Comparison of ENCODE assay signal across 8 cellular contexts in the genomic region with DNA sequence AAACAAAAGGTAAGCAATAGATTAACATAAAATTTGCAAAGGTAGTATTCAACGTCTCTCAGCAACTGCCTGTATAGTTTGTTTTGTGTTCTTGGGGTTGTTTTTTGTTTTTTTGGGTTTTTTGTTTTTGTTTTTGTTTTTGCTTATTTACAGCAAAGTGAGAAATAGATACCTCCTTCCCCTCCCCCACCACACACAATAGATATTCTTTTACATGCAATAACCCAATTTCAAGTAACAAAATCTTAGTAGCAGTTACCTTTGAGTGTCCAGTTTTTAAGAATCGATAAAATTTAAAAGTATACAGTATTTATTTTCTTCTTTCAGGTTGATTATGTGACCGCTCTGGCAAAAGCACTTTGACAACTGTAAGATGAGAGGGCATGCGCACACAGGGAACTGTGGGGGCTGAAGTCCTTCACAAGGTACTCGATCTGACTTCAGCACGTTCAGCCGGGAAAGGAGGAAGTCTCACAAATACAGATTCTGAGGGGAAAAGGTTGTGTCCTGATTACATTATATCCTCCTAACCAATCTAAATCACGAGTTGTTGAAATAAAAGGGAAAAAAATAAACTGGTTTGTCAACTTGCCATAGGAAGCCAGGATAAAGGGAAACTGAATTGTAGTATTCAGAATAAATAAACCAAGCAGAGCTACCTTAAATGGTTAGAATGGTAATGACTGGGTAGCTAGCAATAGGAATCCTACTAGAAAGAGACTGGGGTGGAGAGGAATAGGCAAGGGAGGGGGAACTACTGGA. TPM values are rescaled to one million over a fixed set of nuclear protein-coding genes. Genes with fewer than 3 reads are reported as not detected.
DNase-seq lines count a peak whose midpoint lies in the region; ATAC-seq and TF ChIP-seq lines count a peak whose summit lies in the region.

No MANE protein-coding gene starts in this region.

- H3K4me3 Mint-ChIP-seq in naive thymus-derived CD4-positive, alpha-beta T cell, result peak overlapping the region; percentile 62 to 90 (median 77)

- no peaks in the 10 kb centered on the region for H3K36me3 ChIP-seq in DOHH2 (ENCODE audit: control insufficient read depth, low read length)
- H3K36me3 ChIP-seq in KMS-11 (ENCODE audit: insufficient read depth), result no peaks in the 10 kb centered on the region
- peaks cover 0 to 6% (median 0%) of the 10 kb centered on the region in 3 experiments for H3K36me3 ChIP-seq in naive thymus-derived CD4-positive, alpha-beta T cell (ENCODE audit: control insufficient read depth in 2 of 3, insufficient read depth in 3 of 3, low read length in 3 of 3)
- no peaks in the 10 kb centered on the region for H3K36me3 ChIP-seq in thyroid gland

- H4K20me1 ChIP-seq in DOHH2 (ENCODE audit: control insufficient read depth, insufficient read depth, low read depth, low read length) (0 out of 2 replicates have a peak, but pooled peaks cover 4% of the 10 kb centered on the region), KMS-11 (ENCODE audit: insufficient read depth) (no peaks in the 10 kb centered on the region; the same call in 1 of the 2 replicates)

- peak in 1 of 2 donors; percentile 29 for TF ChIP-seq POLR2A in thyroid gland (IDR thresholded peaks at IDR 0.05)

- no peak overlapping the region for H2AFZ ChIP-seq in KMS-11 (ENCODE audit: low read depth)

- H3K9me3 Mint-ChIP-seq in naive thymus-derived CD4-positive, alpha-beta T cell, result no peaks in the 10 kb centered on the region

- TF ChIP-seq CTCF in DOHH2 (IDR thresholded peaks at IDR 0.05; ENCODE audit: low read depth, low read length, poor library complexity, severe bottlenecking) (no peak), KMS-11 (conservative IDR thresholded peaks at IDR 0.05; ENCODE audit: low read depth, low read length) (no peak), thyroid gland (IDR thresholded peaks at IDR 0.05) (no peak)

- H3K27ac ChIP-seq in DOHH2 (ENCODE audit: low read depth, low read length) (no peak overlapping the region), KMS-11 (no peak overlapping the region), thyroid gland (peak overlapping the region; percentile 1 to 57 (median 36))
- no peak overlapping the region for H3K27ac ChIP-seq in naive thymus-derived CD4-positive, alpha-beta T cell (ENCODE audit: low read depth, low read length)

- H3K27me3 ChIP-seq in DOHH2 (ENCODE audit: control insufficient read depth, low read length), result peaks cover 26% of the 10 kb centered on the region
- no peaks in the 10 kb centered on the region for H3K27me3 ChIP-seq in KMS-11 (ENCODE audit: insufficient read depth, low read depth)
- no peaks in the 10 kb centered on the region for H3K27me3 ChIP-seq in naive thymus-derived CD4-positive, alpha-beta T cell (ENCODE audit: control insufficient read depth in 2 of 2, insufficient read depth in 2 of 2, low read length in 2 of 2)
- no peaks in the 10 kb centered on the region for H3K27me3 ChIP-seq in thyroid gland

- H3K4me3 ChIP-seq in DOHH2 (ENCODE audit: low read length), result peak overlapping the region; percentile 56
- no peak overlapping the region for H3K4me3 ChIP-seq in KMS-11 (IDR thresholded peaks at IDR 0.05; ENCODE audit: insufficient read depth, low read depth, low read length)
- H3K4me3 ChIP-seq in naive thymus-derived CD4-positive, alpha-beta T cell (ENCODE audit: low read length), result peak overlapping the region; percentile 8
- peak overlapping the region in 2 of 3 donors; percentile 16 to 17 for H3K4me3 ChIP-seq in thyroid gland (replicated peaks in 1 of 3)

- H3K4me1 Mint-ChIP-seq in naive thymus-derived CD4-positive, alpha-beta T cell, result peaks cover 10 to 46% (median 27%) of the 10 kb centered on the region in 7 donors

- peak; percentile 63 for ATAC-seq in naive thymus-derived CD4-positive, alpha-beta T cell
- no peak for ATAC-seq in HG03280 (IDR thresholded peaks at IDR 0.05; ENCODE audit: unreplicated experiment)

- H3K9me2 ChIP-seq in DOHH2 (replicated peaks; ENCODE audit: control insufficient read depth, low read length), result no peaks in the 10 kb centered on the region

- peak; percentile 79 for DNase-seq in RKO (ENCODE audit: low spot score)
- peak; percentile 56 for DNase-seq in activated naive CD4-positive, alpha-beta T cell treated with anti-CD3 and anti-CD28 coated beads, Interleukin-2, amount 50 U/mL, for 16 hours
- peak; percentile 17 for DNase-seq in fibroblast of the conjunctiva (ENCODE audit: low read depth)
- DNase-seq in naive thymus-derived CD4-positive, alpha-beta T cell, result peak in 7 of 9 donors; percentile 20 to 51 (median 44)
- peak; percentile 71 to 76 for DNase-seq in thyroid gland

- peak overlapping the region in 5 of 9 donors; percentile 0 to 51 (median 11) for H3K27ac Mint-ChIP-seq in naive thymus-derived CD4-positive, alpha-beta T cell

- intact Hi-C loops in naive thymus-derived CD4-positive, alpha-beta T cell (cut with micrococcal nuclease), result loop anchor here in 1 of 2 donors (1.0 to 10.0 kb wide), 5 partner anchors 48 to 1252 kb away; a partner anchor contains a TSS
- intact Hi-C loops in thyroid gland (cut with DNase I), result no loop called here

- H3K27me3 Mint-ChIP-seq in naive thymus-derived CD4-positive, alpha-beta T cell, result peaks cover 0 to 32% (median 0%) of the 10 kb centered on the region in 5 donors

- WGBS in thyroid gland, 2 donors, result 6 to 14% methylated on average over 8 of the region's 8 CpGs

- CTCF ChIA-PET in naive thymus-derived CD4-positive, alpha-beta T cell (lab: Charles Lee), result no interaction called here

- POLR2A ChIA-PET in naive thymus-derived CD4-positive, alpha-beta T cell (lab: Charles Lee), result interaction anchor here (1.0 kb wide), 2 partner anchors 47 to 48 kb away, joined by 4 read pairs; a partner anchor contains a TSS

- H3K4me1 ChIP-seq in DOHH2 (ENCODE audit: control insufficient read depth, low read length) (peaks cover 44% of the 10 kb centered on the region), KMS-11 (ENCODE audit: low read depth, poor library complexity, severe bottlenecking) (peaks cover 32% of the 10 kb centered on the region), thyroid gland (peaks cover 12 to 20% of the 10 kb centered on the region in 2 donors)
- peaks cover 0 to 11% of the 10 kb centered on the region in 2 donors for H3K4me1 ChIP-seq in naive thymus-derived CD4-positive, alpha-beta T cell (ENCODE audit: control insufficient read depth in 2 of 2, insufficient read depth in 2 of 2, low read length in 2 of 2)

- H3F3A ChIP-seq in DOHH2 (ENCODE audit: control insufficient read depth, insufficient read depth), result peaks cover 14% of the 10 kb centered on the region

- H3K36me3 Mint-ChIP-seq in naive thymus-derived CD4-positive, alpha-beta T cell, result peaks cover 0 to 11% (median 0%) of the 10 kb centered on the region in 5 donors

- H3K9me3 ChIP-seq in DOHH2 (ENCODE audit: control insufficient read depth, insufficient read depth, low read length) (no peaks in the 10 kb centered on the region), thyroid gland (no peaks in the 10 kb centered on the region)
- H3K9me3 ChIP-seq in naive thymus-derived CD4-positive, alpha-beta T cell (ENCODE audit: control insufficient read depth in 2 of 3, low read length in 3 of 3), result no peaks in the 10 kb centered on the region

- peak overlapping the region; percentile 81 for H3K4me2 ChIP-seq in DOHH2 (ENCODE audit: low read length)
- peak overlapping the region; percentile 30; the same call in 1 of the 2 replicates for H3K4me2 ChIP-seq in KMS-11

- H3K79me2 ChIP-seq in DOHH2 (ENCODE audit: control insufficient read depth, low read length) (no peaks in the 10 kb centered on the region), KMS-11 (ENCODE audit: insufficient read depth, low read depth) (no peaks in the 10 kb centered on the region; the same call in 1 of the 2 replicates)

- no peak overlapping the region for H3K9ac ChIP-seq in KMS-11

RNA-seq across cellular contexts. Expression of a gene that starts 47.8 kb away (rescaled TPM):
- 1 to 10 TPM; 2.0 to 3.3 (median 2.2) TPM for total RNA-seq in naive thymus-derived CD4-positive, alpha-beta T cell
- 1 to 10 TPM in 1 of 2 donors, under 1 TPM in 1; 0.74 to 1.2 TPM for polyA plus RNA-seq in naive thymus-derived CD4-positive, alpha-beta T cell
- total RNA-seq in thyroid gland, result 10 to 100 TPM; 12.3 to 18.4 (median 12.7) TPM

RNA-seq across cellular contexts. Expression of a gene that starts 47.9 kb away (rescaled TPM):
- total RNA-seq in naive thymus-derived CD4-positive, alpha-beta T cell, result 10 to 100 TPM; 22.0 to 37.1 (median 33.8) TPM
- 10 to 100 TPM; 18.3 to 29.3 TPM for polyA plus RNA-seq in naive thymus-derived CD4-positive, alpha-beta T cell
- total RNA-seq in thyroid gland, result 10 to 100 TPM; 24.2 to 29.8 (median 27.7) TPM

Comparison
In these comparisons a context has a peak if more than half of its experiments do, and no peak if none do; other contexts are left out.
1. H3K27ac ChIP-seq: peak in thyroid gland (3 of 3); none in DOHH2 (single experiment), KMS-11 (single experiment) and naive thymus-derived CD4-positive, alpha-beta T cell (single experiment).
2. DNase-seq: peak in every context shown above with its lines; median percentile 79 in RKO; 74 in thyroid gland; 56 in activated naive CD4-positive, alpha-beta T cell treated with anti-CD3 and anti-CD28 coated beads, Interleukin-2, amount 50 U/mL, for 16 hours; 44 in naive thymus-derived CD4-positive, alpha-beta T cell; 17 in fibroblast of the conjunctiva.